ENCODE assay signal across 1 cellular context in the genomic region with DNA sequence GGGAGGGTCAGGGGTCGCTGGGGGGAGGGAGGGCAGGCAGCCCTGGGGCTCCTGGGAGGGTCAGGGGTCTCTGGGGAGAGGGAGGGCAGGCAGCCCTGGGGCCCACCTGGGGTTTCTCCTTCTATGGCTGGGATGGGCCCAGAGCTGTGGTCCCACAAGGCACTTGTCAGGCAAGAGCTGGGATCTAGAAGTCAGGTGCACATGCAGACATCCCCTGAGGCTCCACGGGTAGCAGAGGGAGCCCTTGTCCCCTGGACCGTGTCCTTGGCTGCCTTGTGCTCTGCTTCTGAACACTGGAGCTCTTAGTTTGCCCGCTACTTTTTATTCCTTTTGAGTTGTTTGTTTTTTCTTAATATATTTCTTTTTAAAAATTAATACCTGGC.
TF ChIP-seq lines count a peak whose summit lies in the region.

No MANE protein-coding gene starts in this region.

TF ChIP-seq in WTC11, 78 proteins besides CTCF, POLR2A, EP300 and RAD21 (continued from another document):
- TF ChIP-seq, protein P1, sequence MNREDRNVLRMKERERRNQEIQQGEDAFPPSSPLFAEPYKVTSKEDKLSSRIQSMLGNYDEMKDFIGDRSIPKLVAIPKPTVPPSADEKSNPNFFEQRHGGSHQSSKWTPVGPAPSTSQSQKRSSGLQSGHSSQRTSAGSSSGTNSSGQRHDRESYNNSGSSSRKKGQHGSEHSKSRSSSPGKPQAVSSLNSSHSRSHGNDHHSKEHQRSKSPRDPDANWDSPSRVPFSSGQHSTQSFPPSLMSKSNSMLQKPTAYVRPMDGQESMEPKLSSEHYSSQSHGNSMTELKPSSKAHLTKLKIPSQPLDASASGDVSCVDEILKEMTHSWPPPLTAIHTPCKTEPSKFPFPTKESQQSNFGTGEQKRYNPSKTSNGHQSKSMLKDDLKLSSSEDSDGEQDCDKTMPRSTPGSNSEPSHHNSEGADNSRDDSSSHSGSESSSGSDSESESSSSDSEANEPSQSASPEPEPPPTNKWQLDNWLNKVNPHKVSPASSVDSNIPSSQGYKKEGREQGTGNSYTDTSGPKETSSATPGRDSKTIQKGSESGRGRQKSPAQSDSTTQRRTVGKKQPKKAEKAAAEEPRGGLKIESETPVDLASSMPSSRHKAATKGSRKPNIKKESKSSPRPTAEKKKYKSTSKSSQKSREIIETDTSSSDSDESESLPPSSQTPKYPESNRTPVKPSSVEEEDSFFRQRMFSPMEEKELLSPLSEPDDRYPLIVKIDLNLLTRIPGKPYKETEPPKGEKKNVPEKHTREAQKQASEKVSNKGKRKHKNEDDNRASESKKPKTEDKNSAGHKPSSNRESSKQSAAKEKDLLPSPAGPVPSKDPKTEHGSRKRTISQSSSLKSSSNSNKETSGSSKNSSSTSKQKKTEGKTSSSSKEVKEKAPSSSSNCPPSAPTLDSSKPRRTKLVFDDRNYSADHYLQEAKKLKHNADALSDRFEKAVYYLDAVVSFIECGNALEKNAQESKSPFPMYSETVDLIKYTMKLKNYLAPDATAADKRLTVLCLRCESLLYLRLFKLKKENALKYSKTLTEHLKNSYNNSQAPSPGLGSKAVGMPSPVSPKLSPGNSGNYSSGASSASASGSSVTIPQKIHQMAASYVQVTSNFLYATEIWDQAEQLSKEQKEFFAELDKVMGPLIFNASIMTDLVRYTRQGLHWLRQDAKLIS (CRISPR knock-in tag; IDR thresholded peaks at IDR 0.05; ENCODE audit: borderline replicate concordance), result no peak
- TF ChIP-seq ATF1 (CRISPR knock-in tag; IDR thresholded peaks at IDR 0.05), result no peak
- no peak for TF ChIP-seq MYBL2 (CRISPR knock-in tag; IDR thresholded peaks at IDR 0.05)
